Comparison of ENCODE assay signal across 14 cellular contexts in the genomic region with DNA sequence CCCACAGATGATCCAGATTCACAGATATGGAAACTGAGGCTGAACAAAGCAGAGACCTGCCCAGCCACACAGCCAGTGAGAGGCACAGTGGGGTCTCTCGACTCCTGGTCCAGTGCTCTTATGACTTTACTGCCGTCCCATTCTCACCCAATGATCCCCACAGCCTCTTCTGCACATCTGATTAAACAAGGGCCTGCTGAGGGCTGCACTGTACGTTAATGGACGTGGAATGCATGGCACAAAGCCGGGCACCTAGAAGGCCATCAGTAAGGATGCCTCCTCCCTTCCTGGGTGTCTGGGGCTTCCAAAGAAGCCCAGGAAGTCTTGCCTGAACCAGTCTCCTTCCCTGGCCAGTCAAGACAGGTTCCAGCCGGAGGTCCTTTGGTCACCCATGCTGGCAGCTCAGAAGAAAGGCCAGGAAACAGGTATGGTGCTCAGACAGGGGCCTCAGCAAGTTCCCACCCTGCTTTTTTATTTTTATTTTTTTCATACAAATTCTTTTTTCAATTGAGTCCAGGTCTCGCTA. TPM values are rescaled to one million over a fixed set of nuclear protein-coding genes. Genes with fewer than 3 reads are reported as not detected.
A peak's percentile ranks its signal among the peaks of the same experiment; 100 is the strongest.
DNase-seq lines count a peak whose midpoint lies in the region; ATAC-seq, FAIRE-seq and TF ChIP-seq lines count a peak whose summit lies in the region.
"Had no signal": no experiment of that assay in that cellular context is flagged by ENCODE, and none has a peak within 500 bp of the region (broad histone marks: within the 10 kb centered on the region; RNA-seq: fewer than 3 reads in every experiment).

No MANE protein-coding gene starts in this region.

- H3K27ac Mint-ChIP-seq in astrocyte (ENCODE audit: unreplicated experiment), result no peak overlapping the region
- H3K27ac Mint-ChIP-seq in activated CD4-positive, alpha-beta T cell treated with anti-CD3 and anti-CD28 coated beads for 36 hours, result no peak overlapping the region

- no peak for DNase-seq in astrocyte (ENCODE audit: low read depth)
- DNase-seq in activated CD4-positive, alpha-beta T cell treated with anti-CD3 and anti-CD28 coated beads for 36 hours, result no peak
- DNase-seq in activated CD8-positive, alpha-beta memory T cell treated with anti-CD3 and anti-CD28 coated beads, Interleukin-2, amount 50 U/mL, for 48 hours, result no peak
- DNase-seq: activated CD8-positive, alpha-beta T cell treated with anti-CD3 and anti-CD28 coated beads, Interleukin-2, amount 10 ng/mL, durations not matched to agents 7 days and 5 days; KBM-7; NCI-H2029 treated with DMSO at 0.1 percent for 48 hours had no signal

- CTCF ChIA-PET in activated CD4-positive, alpha-beta T cell treated with anti-CD3 and anti-CD28 coated beads for 36 hours (lab: Charles Lee), result no interaction called here

- H3K27ac ChIP-seq in astrocyte (ENCODE audit: low read depth, low read length), result no peak overlapping the region
- H3K27ac ChIP-seq in parathyroid adenoma, result no peak overlapping the region

- H3K4me2 ChIP-seq in astrocyte (ENCODE audit: low read length) (peak overlapping the region; percentile 8), parathyroid adenoma (ENCODE audit: low read length) (peak overlapping the region; percentile 37)

- H3K4me3 ChIP-seq in GM12875 (ENCODE audit: low read depth, low read length) (peak overlapping the region; percentile 70), astrocyte (ENCODE audit: insufficient read depth, low read depth, low read length) (no peak overlapping the region), parathyroid adenoma (ENCODE audit: low read depth, low read length) (no peak overlapping the region)
- H3K4me3 ChIP-seq: HAP-1 had no signal

- FAIRE-seq in astrocyte (lab: Jason Lieb, UNC), result no peak

- intact Hi-C loops in activated CD4-positive, alpha-beta T cell treated with anti-CD3 and anti-CD28 coated beads for 36 hours (cut with DNase I, micrococcal nuclease), result no loop called here

- H3K9ac ChIP-seq in astrocyte (ENCODE audit: low read length) (no peak overlapping the region), parathyroid adenoma (no peak overlapping the region)

- peaks cover 7% of the 10 kb centered on the region for H3K4me1 Mint-ChIP-seq in astrocyte (ENCODE audit: low read depth, unreplicated experiment)
- H3K4me1 Mint-ChIP-seq in activated CD4-positive, alpha-beta T cell treated with anti-CD3 and anti-CD28 coated beads for 36 hours, result peaks cover 40% of the 10 kb centered on the region

- no peaks in the 10 kb centered on the region for H3K36me3 Mint-ChIP-seq in astrocyte (ENCODE audit: low read depth, unreplicated experiment)
- H3K36me3 Mint-ChIP-seq in activated CD4-positive, alpha-beta T cell treated with anti-CD3 and anti-CD28 coated beads for 36 hours (ENCODE audit: low read depth), result no peaks in the 10 kb centered on the region
- H3K36me3 Mint-ChIP-seq: activated naive CD4-positive, alpha-beta T cell treated with anti-CD3 and anti-CD28 coated beads, Interleukin-2, amount 50 U/mL, for 24 hours had no signal

- TF ChIP-seq CTCF in GM12875 (IDR thresholded peaks at IDR 0.05; ENCODE audit: borderline replicate concordance, insufficient read depth, low read depth, low read length) (no peak), astrocyte (IDR thresholded peaks at IDR 0.05; ENCODE audit: insufficient read depth, low read depth, low read length) (no peak), parathyroid adenoma (IDR thresholded peaks at IDR 0.05) (no peak)

- H4K20me1 ChIP-seq in astrocyte (ENCODE audit: insufficient read depth, low read length), result peaks cover 14% of the 10 kb centered on the region

- H2AFZ ChIP-seq in astrocyte (ENCODE audit: low read depth, low read length) (no peak overlapping the region), parathyroid adenoma (no peak overlapping the region)

- peaks cover 6% of the 10 kb centered on the region for H3K79me2 ChIP-seq in astrocyte (ENCODE audit: insufficient read depth, low read length)
- peaks cover 55% of the 10 kb centered on the region for H3K79me2 ChIP-seq in parathyroid adenoma

- H3K4me3 Mint-ChIP-seq in astrocyte (ENCODE audit: unreplicated experiment), result no peak overlapping the region
- no peak overlapping the region for H3K4me3 Mint-ChIP-seq in activated CD4-positive, alpha-beta T cell treated with anti-CD3 and anti-CD28 coated beads for 36 hours

- peaks cover 32% of the 10 kb centered on the region for H3K27me3 Mint-ChIP-seq in astrocyte (ENCODE audit: low read depth, unreplicated experiment)
- H3K27me3 Mint-ChIP-seq in activated CD4-positive, alpha-beta T cell treated with anti-CD3 and anti-CD28 coated beads for 36 hours, result no peaks in the 10 kb centered on the region
- H3K27me3 Mint-ChIP-seq: activated naive CD4-positive, alpha-beta T cell treated with anti-CD3 and anti-CD28 coated beads, Interleukin-2, amount 50 U/mL, for 24 hours had no signal

- POLR2A ChIA-PET in activated CD4-positive, alpha-beta T cell treated with anti-CD3 and anti-CD28 coated beads for 36 hours (lab: Charles Lee), result no interaction called here

- no peaks in the 10 kb centered on the region for H3K9me3 ChIP-seq in astrocyte (ENCODE audit: insufficient read depth, low read depth, low read length)
- no peaks in the 10 kb centered on the region for H3K9me3 ChIP-seq in parathyroid adenoma (ENCODE audit: control insufficient read depth, low read length)
- H3K9me3 ChIP-seq: HAP-1 had no signal

- H3K27me3 ChIP-seq in astrocyte (ENCODE audit: insufficient read depth, low read length) (no peaks in the 10 kb centered on the region), parathyroid adenoma (ENCODE audit: control insufficient read depth, insufficient read depth, low read length) (no peaks in the 10 kb centered on the region)

- ATAC-seq in HG02610 (IDR thresholded peaks at IDR 0.05; ENCODE audit: unreplicated experiment), result no peak
- ATAC-seq in activated CD4-positive, alpha-beta T cell treated with anti-CD3 and anti-CD28 coated beads for 36 hours, result no peak
- ATAC-seq: activated CD8-positive, alpha-beta T cell treated with anti-CD3 and anti-CD28 coated beads, Interleukin-2, amount 10 ng/mL, durations not matched to agents 7 days and 5 days had no signal

- no peaks in the 10 kb centered on the region for H3K9me3 Mint-ChIP-seq in astrocyte (ENCODE audit: unreplicated experiment)
- no peaks in the 10 kb centered on the region for H3K9me3 Mint-ChIP-seq in activated CD4-positive, alpha-beta T cell treated with anti-CD3 and anti-CD28 coated beads for 36 hours (ENCODE audit: low read depth)
- H3K9me3 Mint-ChIP-seq: activated naive CD4-positive, alpha-beta T cell treated with anti-CD3 and anti-CD28 coated beads, Interleukin-2, amount 50 U/mL, for 24 hours had no signal

- H3K36me3 ChIP-seq in astrocyte (ENCODE audit: insufficient read depth, low read length) (no peaks in the 10 kb centered on the region), parathyroid adenoma (ENCODE audit: control insufficient read depth, insufficient read depth, low read length) (no peaks in the 10 kb centered on the region)
- H3K36me3 ChIP-seq: HAP-1 had no signal

- H3K4me1 ChIP-seq in astrocyte (ENCODE audit: insufficient read depth, low read length), result peaks cover 28% of the 10 kb centered on the region
- H3K4me1 ChIP-seq in parathyroid adenoma, result peaks cover 24% of the 10 kb centered on the region

RNA-seq across cellular contexts. Expression of gene TFEB, which starts 3.8 kb away (rescaled TPM):
- 3.9 and 4.7 TPM in 2 replicates for total RNA-seq in astrocyte
- total RNA-seq in activated CD4-positive, alpha-beta T cell treated with anti-CD3 and anti-CD28 coated beads for 36 hours, result 1 to 10 TPM; 8.5 to 9.2 TPM

RNA-seq across cellular contexts. Expression of gene PGC, which starts 15.6 kb away (rescaled TPM):
- total RNA-seq in astrocyte, result not detected in 2 replicates
- total RNA-seq in activated CD4-positive, alpha-beta T cell treated with anti-CD3 and anti-CD28 coated beads for 36 hours, result not detected
- total RNA-seq: activated CD8-positive, alpha-beta T cell treated with anti-CD3 and anti-CD28 coated beads, Interleukin-2, amount 10 ng/mL, durations not matched to agents 7 days and 5 days; mesenteric fat pad; pulmonary artery endothelial cell; urinary bladder had no signal

RNA-seq across cellular contexts. Expression of gene FRS3, which starts 48.1 kb away (rescaled TPM):
- total RNA-seq in astrocyte, result 3.1 and 3.6 TPM in 2 replicates
- 1 to 10 TPM; 4.8 to 5.6 TPM for total RNA-seq in activated CD4-positive, alpha-beta T cell treated with anti-CD3 and anti-CD28 coated beads for 36 hours

RNA-seq across cellular contexts. Expression of gene PRICKLE4, which starts 49.0 kb away (rescaled TPM):
- total RNA-seq in astrocyte, result 3.1 and 3.4 TPM in 2 replicates
- not detected for total RNA-seq in activated CD4-positive, alpha-beta T cell treated with anti-CD3 and anti-CD28 coated beads for 36 hours

RNA-seq across cellular contexts. Expression of gene TOMM6, which starts 55.9 kb away (rescaled TPM):
- 147 and 159 TPM in 2 replicates for total RNA-seq in astrocyte
- 100 to 1,000 TPM; 282 to 345 TPM for total RNA-seq in activated CD4-positive, alpha-beta T cell treated with anti-CD3 and anti-CD28 coated beads for 36 hours
